In genomic region chr13:28505543-28506135, GRCh38 we compare ENCODE assay signal across 18 cellular contexts. TPM values are rescaled to one million over a fixed set of nuclear protein-coding genes. Genes with fewer than 3 reads are reported as not detected.
DNase-seq lines count a peak whose midpoint lies in the region; ATAC-seq and TF ChIP-seq lines count a peak whose summit lies in the region.
"Had no signal": no experiment of that assay in that cellular context is flagged by ENCODE, and none has a peak within 500 bp of the region (broad histone marks: within the 10 kb centered on the region; RNA-seq: fewer than 3 reads in every experiment).

No MANE protein-coding gene starts in this region.

- no peak overlapping the region for H3K4me3 ChIP-seq in CD4-positive, CD25-positive, alpha-beta regulatory T cell (ENCODE audit: low read depth, low read length)
- H3K4me3 ChIP-seq in H7 (ENCODE audit: insufficient read depth, low read depth, low read length) (no peak overlapping the region), sigmoid colon (no peak overlapping the region)
- H3K4me3 ChIP-seq: prostate gland, thoracic aorta had no signal

- 43 to 74% methylated on average over 7 of the region's 7 CpGs for WGBS in sigmoid colon, 2 donors

- H3K27ac ChIP-seq in CD4-positive, CD25-positive, alpha-beta regulatory T cell (ENCODE audit: insufficient read depth, low read length, poor library complexity, severe bottlenecking) = no peak overlapping the region
- H3K27ac ChIP-seq in sigmoid colon = no peak overlapping the region
- H3K27ac ChIP-seq: prostate gland, thoracic aorta, WERI-Rb-1 had no signal

- peak in 1 of 3 donors; percentile 41 for DNase-seq in CD4-positive, CD25-positive, alpha-beta regulatory T cell
- peak; percentile 39 for DNase-seq in H7
- DNase-seq in SKM-1 (lab: John Stamatoyannopoulos, UW; ENCODE audit: unreplicated experiment) = peak; percentile 51
- peak; percentile 42 for DNase-seq in iris pigment epithelial cell (ENCODE audit: low read depth)
- no peak for DNase-seq in germinal center (ENCODE audit: low spot score)
- no peak for DNase-seq in NCI-H748 (lab: John Stamatoyannopoulos, UW; ENCODE audit: unreplicated experiment)
- no peak for DNase-seq in sigmoid colon
- DNase-seq: activated CD8-positive, alpha-beta memory T cell treated with anti-CD3 and anti-CD28 coated beads, Interleukin-2, amount 50 U/mL, for 4 hours; BE2C; DMS53; NCI-H1092; NCI-H2171; WERI-Rb-1 had no signal

- H3K9me3 Mint-ChIP-seq in CD4-positive, CD25-positive, alpha-beta regulatory T cell = peaks cover 0 to 5% (median 0%) of the 10 kb centered on the region in 7 donors
- H3K9me3 Mint-ChIP-seq: activated naive CD4-positive, alpha-beta T cell treated with anti-CD3 and anti-CD28 coated beads, Interleukin-2, amount 50 U/mL, for 72 hours had no signal

- no peak for TF ChIP-seq POLR2A in sigmoid colon (IDR thresholded peaks at IDR 0.05)

- no peaks in the 10 kb centered on the region for H3K36me3 Mint-ChIP-seq in CD4-positive, CD25-positive, alpha-beta regulatory T cell
- H3K36me3 Mint-ChIP-seq: activated naive CD4-positive, alpha-beta T cell treated with anti-CD3 and anti-CD28 coated beads, Interleukin-2, amount 50 U/mL, for 72 hours had no signal

- peak in 1 of 2 donors; percentile 50 for ATAC-seq in CD4-positive, CD25-positive, alpha-beta regulatory T cell (ENCODE audit: low read depth in 2 of 2)
- ATAC-seq in HG03460 (IDR thresholded peaks at IDR 0.05; ENCODE audit: unreplicated experiment) = no peak

- TF ChIP-seq EP300 in sigmoid colon (IDR thresholded peaks at IDR 0.05) = no peak

- peaks cover 15% of the 10 kb centered on the region for H3K27me3 Mint-ChIP-seq in CD4-positive, CD25-positive, alpha-beta regulatory T cell

- no peaks in the 10 kb centered on the region for H3K4me1 ChIP-seq in CD4-positive, CD25-positive, alpha-beta regulatory T cell (ENCODE audit: control insufficient read depth, insufficient read depth, low read length, poor library complexity, severe bottlenecking)
- H3K4me1 ChIP-seq in sigmoid colon = no peaks in the 10 kb centered on the region
- H3K4me1 ChIP-seq: BE2C, prostate gland had no signal

- peaks cover 0 to 4% (median under 1%) of the 10 kb centered on the region in 4 donors for H3K4me1 Mint-ChIP-seq in CD4-positive, CD25-positive, alpha-beta regulatory T cell

- H3K4me3 Mint-ChIP-seq in CD4-positive, CD25-positive, alpha-beta regulatory T cell = no peak overlapping the region

- intact Hi-C loops in sigmoid colon (cut with DNase I) = no loop called here

- no peak for TF ChIP-seq CTCF in sigmoid colon (IDR thresholded peaks at IDR 0.05)

- H3K27me3 ChIP-seq in CD4-positive, CD25-positive, alpha-beta regulatory T cell (ENCODE audit: control insufficient read depth, insufficient read depth, low read length) = peaks cover 2% of the 10 kb centered on the region
- H3K27me3 ChIP-seq in H7 (ENCODE audit: control insufficient read depth, insufficient read depth, low read length) (no peaks in the 10 kb centered on the region), sigmoid colon (no peaks in the 10 kb centered on the region)
- H3K27me3 ChIP-seq: BE2C had no signal

- peak overlapping the region in 2 of 3 donors; percentile 70 to 79 for H3K27ac Mint-ChIP-seq in CD4-positive, CD25-positive, alpha-beta regulatory T cell

- no peaks in the 10 kb centered on the region for H3K36me3 ChIP-seq in CD4-positive, CD25-positive, alpha-beta regulatory T cell (ENCODE audit: control insufficient read depth, insufficient read depth, low read length)
- H3K36me3 ChIP-seq in H7 (replicated peaks; ENCODE audit: control insufficient read depth, insufficient read depth, low read length) (no peaks in the 10 kb centered on the region), sigmoid colon (no peaks in the 10 kb centered on the region)
- H3K36me3 ChIP-seq: BE2C, prostate gland, thoracic aorta, WERI-Rb-1 had no signal

- no peaks in the 10 kb centered on the region for H3K9me3 ChIP-seq in CD4-positive, CD25-positive, alpha-beta regulatory T cell (ENCODE audit: control insufficient read depth in 2 of 2, low read length in 2 of 2)
- no peaks in the 10 kb centered on the region for H3K9me3 ChIP-seq in sigmoid colon
- H3K9me3 ChIP-seq: BE2C, prostate gland, thoracic aorta had no signal

RNA-seq across cellular contexts. Expression of gene FLT1, which starts 10.7 kb away (rescaled TPM):
- total RNA-seq in CD4-positive, CD25-positive, alpha-beta regulatory T cell = 0.89 TPM
- polyA plus RNA-seq in CD4-positive, CD25-positive, alpha-beta regulatory T cell = under 1 TPM in 2 of 4 donors, not detected in 2; 0.11 to 0.28 TPM
- 55.3 and 59.4 TPM in 2 replicates for total RNA-seq in H7 (2014; rRNA removed; shearing (Covaris generic))
- total RNA-seq in sigmoid colon = 10 to 100 TPM in 1 of 4 donors, 1 to 10 TPM in 3; 5.7 to 18.3 (median 7.5) TPM
- polyA plus RNA-seq in sigmoid colon = 1 to 10 TPM in 1 of 3 donors, under 1 TPM in 2; under 0.01 to 4.6 (median 0.69) TPM
- total RNA-seq: HT-29 had no signal

Comparison
In these comparisons a context has a peak if more than half of its experiments do, and no peak if none do; other contexts are left out.
1. DNase-seq: peak in H7 (single experiment), SKM-1 (single experiment) and iris pigment epithelial cell (single experiment); none in germinal center (single experiment), NCI-H748 (single experiment) and sigmoid colon (single experiment).